ENCODE assay signal across 8 cellular contexts in genomic region chr3:181700168-181701087, GRCh38. TPM values are rescaled to one million over a fixed set of nuclear protein-coding genes. Genes with fewer than 3 reads are reported as not detected.
A peak's percentile ranks its signal among the peaks of the same experiment; 100 is the strongest.
DNase-seq lines count a peak whose midpoint lies in the region; ATAC-seq and TF ChIP-seq lines count a peak whose summit lies in the region.

No MANE protein-coding gene starts in this region.

- H3K27ac Mint-ChIP-seq in activated T-cell treated with anti-CD3 and anti-CD28 coated beads, Interleukin-2, amount 50 U/mL, for 72 hours = peak overlapping the region; percentile 27
- no peak overlapping the region for H3K27ac Mint-ChIP-seq in osteocyte (ENCODE audit: unreplicated experiment)

- no peaks in the 10 kb centered on the region for H3K9me3 Mint-ChIP-seq in activated T-cell treated with anti-CD3 and anti-CD28 coated beads, Interleukin-2, amount 50 U/mL, for 72 hours
- H3K9me3 Mint-ChIP-seq in osteocyte (ENCODE audit: unreplicated experiment) = no peaks in the 10 kb centered on the region

- peak; percentile 58 for DNase-seq in DMS79 treated with DMSO at 0.1 percent for 48 hours (lab: John Stamatoyannopoulos, UW)
- DNase-seq in HK-2 (ENCODE audit: unreplicated experiment) = peak; percentile 72
- peak; percentile 70 for DNase-seq in NCI-H524 treated with DMSO at 0.1 percent for 48 hours (lab: John Stamatoyannopoulos, UW)
- peak; percentile 57 to 71 for DNase-seq in activated T-cell treated with anti-CD3 and anti-CD28 coated beads, Interleukin-2, amount 50 U/mL, for 72 hours
- peak; percentile 47 for DNase-seq in glomerular visceral epithelial cell (ENCODE audit: extremely low spot score)
- no peak for DNase-seq in osteocyte (ENCODE audit: extremely low spot score, unreplicated experiment)
- DNase-seq in cerebellar nuclear complex (lab: John Stamatoyannopoulos, UW) = no peak

- H3K36me3 Mint-ChIP-seq in activated T-cell treated with anti-CD3 and anti-CD28 coated beads, Interleukin-2, amount 50 U/mL, for 72 hours (ENCODE audit: insufficient read depth in 2 of 2) = peaks cover 4 to 9% of the 10 kb centered on the region in 2 donors
- no peaks in the 10 kb centered on the region for H3K36me3 Mint-ChIP-seq in osteocyte (ENCODE audit: unreplicated experiment)

- peak; percentile 84 for TF ChIP-seq CTCF in osteocyte (IDR thresholded peaks at IDR 0.05)

- peak; percentile 68 for ATAC-seq in GM21390 (IDR thresholded peaks at IDR 0.05; ENCODE audit: unreplicated experiment)
- peak; percentile 63 to 64 for ATAC-seq in activated T-cell treated with anti-CD3 and anti-CD28 coated beads, Interleukin-2, amount 50 U/mL, for 72 hours (replicated peaks in 1 of 2)

- H3K27me3 Mint-ChIP-seq in activated T-cell treated with anti-CD3 and anti-CD28 coated beads, Interleukin-2, amount 50 U/mL, for 72 hours (ENCODE audit: low read depth) = peaks cover 91% of the 10 kb centered on the region
- H3K27me3 Mint-ChIP-seq in osteocyte (ENCODE audit: unreplicated experiment) = peaks cover 57% of the 10 kb centered on the region

- H3K4me1 Mint-ChIP-seq in activated T-cell treated with anti-CD3 and anti-CD28 coated beads, Interleukin-2, amount 50 U/mL, for 72 hours (ENCODE audit: low read depth) = peaks cover 23% of the 10 kb centered on the region
- H3K4me1 Mint-ChIP-seq in osteocyte (ENCODE audit: unreplicated experiment) = peaks cover 7% of the 10 kb centered on the region

- H3K4me3 Mint-ChIP-seq in activated T-cell treated with anti-CD3 and anti-CD28 coated beads, Interleukin-2, amount 50 U/mL, for 72 hours = peak overlapping the region; percentile 69 to 84
- H3K4me3 Mint-ChIP-seq in osteocyte (ENCODE audit: unreplicated experiment) = no peak overlapping the region

RNA-seq across cellular contexts. Expression of gene SOX2, which starts 11.3 kb away (rescaled TPM):
- under 1 TPM in 1 of 2 donors, not detected in 1; 0.16 TPM for total RNA-seq in activated T-cell treated with anti-CD3 and anti-CD28 coated beads, Interleukin-2, amount 50 U/mL, for 72 hours
- 5.2 and 5.4 TPM in 2 replicates for total RNA-seq in osteocyte

Comparison
In these comparisons a context has a peak if more than half of its experiments do, and no peak if none do; other contexts are left out.
1. DNase-seq: peak in DMS79 treated with DMSO at 0.1 percent for 48 hours (single experiment), HK-2 (single experiment), NCI-H524 treated with DMSO at 0.1 percent for 48 hours (single experiment), activated T-cell treated with anti-CD3 and anti-CD28 coated beads, Interleukin-2, amount 50 U/mL, for 72 hours (2 of 2) and glomerular visceral epithelial cell (single experiment); none in osteocyte (single experiment) and cerebellar nuclear complex (0 of 2).